Comparison of ENCODE assay signal across 8 cellular contexts in the genomic region with DNA sequence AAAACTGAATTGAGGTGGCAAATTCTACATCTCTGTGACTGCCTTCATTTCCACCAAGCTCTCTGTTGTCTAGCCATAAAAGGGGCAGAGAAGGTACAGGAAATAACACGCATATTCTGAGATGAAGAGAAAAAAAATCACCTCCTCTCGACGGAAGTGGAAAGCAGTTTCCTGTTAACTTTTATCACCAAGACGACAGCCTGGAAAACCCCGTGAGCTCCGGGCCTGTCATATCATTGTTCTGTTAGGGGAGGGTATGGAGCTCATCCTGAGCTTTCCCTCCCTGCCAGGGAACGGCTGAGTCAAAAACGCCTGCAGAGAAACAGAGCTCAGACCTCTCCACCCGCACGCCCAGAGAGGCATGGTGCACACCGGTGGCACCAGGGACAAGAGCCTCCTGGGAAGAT.
DNase-seq lines count a peak whose midpoint lies in the region; ATAC-seq and TF ChIP-seq lines count a peak whose summit lies in the region.

No MANE protein-coding gene starts in this region.

- intact Hi-C loops in PC-9 (cut with micrococcal nuclease; ENCODE audit: unreplicated experiment), result loop anchor here (1.0 to 10.0 kb wide), 3 partner anchors 410 to 1308 kb away; a partner anchor contains a TSS

- no peaks in the 10 kb centered on the region for H3K27me3 Mint-ChIP-seq in activated CD4-positive, alpha-beta T cell treated with anti-CD3 and anti-CD28 coated beads, Interleukin-2, amount 10 ng/mL, durations not matched to agents 7 days and 5 days
- no peaks in the 10 kb centered on the region for H3K27me3 Mint-ChIP-seq in effector memory CD8-positive, alpha-beta T cell

- peak; percentile 61 for ATAC-seq in GM19023 (IDR thresholded peaks at IDR 0.05; ENCODE audit: unreplicated experiment)
- ATAC-seq in HG03103 (IDR thresholded peaks at IDR 0.05; ENCODE audit: low read depth, unreplicated experiment), result peak; percentile 54
- ATAC-seq in effector memory CD8-positive, alpha-beta T cell (replicated peaks), result peak; percentile 90

- BruUV-seq in PC-9 (replicated peaks; lab: Mats Ljungman, UMichigan), result no TSS peak

- H4K20me1 ChIP-seq in PC-9 (ENCODE audit: insufficient read depth), result no peaks in the 10 kb centered on the region

- H3K4me3 Mint-ChIP-seq in activated CD4-positive, alpha-beta T cell treated with anti-CD3 and anti-CD28 coated beads, Interleukin-2, amount 10 ng/mL, durations not matched to agents 7 days and 5 days, result peak overlapping the region; percentile 65
- H3K4me3 Mint-ChIP-seq in effector memory CD8-positive, alpha-beta T cell, result peak overlapping the region; percentile 76 to 79

- no peaks in the 10 kb centered on the region for H3K9me3 Mint-ChIP-seq in activated CD4-positive, alpha-beta T cell treated with anti-CD3 and anti-CD28 coated beads, Interleukin-2, amount 10 ng/mL, durations not matched to agents 7 days and 5 days
- H3K9me3 Mint-ChIP-seq in effector memory CD8-positive, alpha-beta T cell, result no peaks in the 10 kb centered on the region

- no peaks in the 10 kb centered on the region for H3K79me2 ChIP-seq in PC-9 (ENCODE audit: low read depth)

- no peak overlapping the region for H3K27ac ChIP-seq in PC-9

- no peak overlapping the region for H3K4me3 ChIP-seq in PC-9

- peaks cover 15% of the 10 kb centered on the region for H3K4me1 ChIP-seq in PC-9 (replicated peaks; ENCODE audit: insufficient read depth)

- H3K27ac Mint-ChIP-seq in activated CD4-positive, alpha-beta T cell treated with anti-CD3 and anti-CD28 coated beads, Interleukin-2, amount 10 ng/mL, durations not matched to agents 7 days and 5 days, result no peak overlapping the region
- H3K27ac Mint-ChIP-seq in effector memory CD8-positive, alpha-beta T cell, result no peak overlapping the region

- H3K9me2 ChIP-seq in PC-9 (ENCODE audit: insufficient read depth), result no peaks in the 10 kb centered on the region

- no peaks in the 10 kb centered on the region for H3F3A ChIP-seq in PC-9 (ENCODE audit: insufficient read depth, low read depth)

- no peaks in the 10 kb centered on the region for H3K36me3 Mint-ChIP-seq in activated CD4-positive, alpha-beta T cell treated with anti-CD3 and anti-CD28 coated beads, Interleukin-2, amount 10 ng/mL, durations not matched to agents 7 days and 5 days (ENCODE audit: low read depth)
- peaks cover 17% of the 10 kb centered on the region for H3K36me3 Mint-ChIP-seq in effector memory CD8-positive, alpha-beta T cell (ENCODE audit: insufficient read depth)

- H3K4me2 ChIP-seq in PC-9, result no peak overlapping the region

- CTCF ChIA-PET in activated CD4-positive, alpha-beta T cell treated with anti-CD3 and anti-CD28 coated beads, Interleukin-2, amount 10 ng/mL, durations not matched to agents 7 days and 5 days (lab: Charles Lee), result interaction anchor here (0.5 to 0.6 kb wide), 3 partner anchors 10 to 1294 kb away, joined by 3 to 4 read pairs (median 3); no protein-coding TSS in a partner anchor
- CTCF ChIA-PET in PC-9 (lab: Charles Lee), result no interaction called here

- POLR2A ChIA-PET in activated CD4-positive, alpha-beta T cell treated with anti-CD3 and anti-CD28 coated beads, Interleukin-2, amount 10 ng/mL, durations not matched to agents 7 days and 5 days (lab: Charles Lee), result interaction anchor here (0.7 to 1.5 kb wide), 2 partner anchors 12 to 398 kb away, joined by 3 to 11 read pairs; no protein-coding TSS in a partner anchor
- POLR2A ChIA-PET in PC-9 (lab: Charles Lee; ENCODE audit: unreplicated experiment), result no interaction called here

- H3K36me3 ChIP-seq in PC-9 (ENCODE audit: low read depth), result no peaks in the 10 kb centered on the region

- no peak overlapping the region for H2AFZ ChIP-seq in PC-9

- H3K27me3 ChIP-seq in PC-9 (ENCODE audit: insufficient read depth, low read depth), result no peaks in the 10 kb centered on the region

- peak; percentile 84 for DNase-seq in activated CD4-positive, alpha-beta T cell treated with anti-CD3 and anti-CD28 coated beads, Interleukin-2, amount 10 ng/mL, durations not matched to agents 7 days and 5 days
- peak; percentile 66 to 74 (median 72) for DNase-seq in effector memory CD8-positive, alpha-beta T cell
- DNase-seq in stimulated activated CD4-positive, alpha-beta T cell treated with anti-CD3 and anti-CD28 coated beads, Interleukin-12 subunit alpha, Interleukin-12 subunit beta, amount 100 ng/mL, for 24 hours (ENCODE audit: low read depth in 2 of 2), result peak; percentile 44 to 58
- DNase-seq in NCI-H69 (lab: John Stamatoyannopoulos, UW), result no peak
- no peak for DNase-seq in PC-9
- no peak for DNase-seq in COR-L47 (lab: John Stamatoyannopoulos, UW)

- H3K4me1 Mint-ChIP-seq in activated CD4-positive, alpha-beta T cell treated with anti-CD3 and anti-CD28 coated beads, Interleukin-2, amount 10 ng/mL, durations not matched to agents 7 days and 5 days, result peaks cover 18% of the 10 kb centered on the region
- peaks cover 20 to 29% of the 10 kb centered on the region in 2 donors for H3K4me1 Mint-ChIP-seq in effector memory CD8-positive, alpha-beta T cell (ENCODE audit: low read depth in 2 of 2)

- H3K9me3 ChIP-seq in PC-9 (ENCODE audit: insufficient read depth, low read depth), result no peaks in the 10 kb centered on the region

- no peak for TF ChIP-seq CTCF in PC-9 (conservative IDR thresholded peaks at IDR 0.05)

Comparison
In these comparisons a context has a peak if more than half of its experiments do, and no peak if none do; other contexts are left out.
1. DNase-seq: peak in activated CD4-positive, alpha-beta T cell treated with anti-CD3 and anti-CD28 coated beads, Interleukin-2, amount 10 ng/mL, durations not matched to agents 7 days and 5 days (single experiment), effector memory CD8-positive, alpha-beta T cell (3 of 3) and stimulated activated CD4-positive, alpha-beta T cell treated with anti-CD3 and anti-CD28 coated beads, Interleukin-12 subunit alpha, Interleukin-12 subunit beta, amount 100 ng/mL, for 24 hours (2 of 2); none in NCI-H69 (single experiment), PC-9 (0 of 2) and COR-L47 (single experiment).
2. Peak in every context shown above with its lines, with median percentiles within 50 percentile points of each other: ATAC-seq.